In genomic region chr5:83145882-83146331, GRCh38 we compare ENCODE assay signal across 22 cellular contexts.
DNase-seq lines count a peak whose midpoint lies in the region; ATAC-seq and TF ChIP-seq lines count a peak whose summit lies in the region.
"Had no signal": no experiment of that assay in that cellular context is flagged by ENCODE, and none has a peak within 500 bp of the region (broad histone marks: within the 10 kb centered on the region; RNA-seq: fewer than 3 reads in every experiment).

No MANE protein-coding gene starts in this region.

- H3K4me1 ChIP-seq in muscle layer of duodenum (ENCODE audit: control insufficient read depth in 1 of 2, insufficient read depth in 2 of 2, low read length in 2 of 2) = no peaks in the 10 kb centered on the region
- H3K4me1 ChIP-seq: suprapubic skin had no signal

- H3K9me3 ChIP-seq in muscle layer of duodenum (ENCODE audit: control insufficient read depth in 1 of 2, low read length in 2 of 2) = no peaks in the 10 kb centered on the region
- H3K9me3 ChIP-seq: neutrophil, suprapubic skin had no signal

- H3K36me3 ChIP-seq in muscle layer of duodenum (ENCODE audit: control insufficient read depth in 1 of 2, insufficient read depth in 2 of 2, low read length in 2 of 2) = no peaks in the 10 kb centered on the region
- H3K36me3 ChIP-seq: neutrophil, suprapubic skin had no signal

- H3K4me3 ChIP-seq in fibroblast of mammary gland (ENCODE audit: control insufficient read depth, low read depth, low read length) = no peak overlapping the region
- no peak overlapping the region for H3K4me3 ChIP-seq in muscle layer of duodenum (ENCODE audit: low read depth in 1 of 2, low read length in 2 of 2)
- H3K4me3 ChIP-seq: suprapubic skin had no signal

- peak overlapping the region; percentile 9 for H3K27ac ChIP-seq in muscle layer of duodenum (ENCODE audit: low read length)
- H3K27ac ChIP-seq: neutrophil had no signal

- no peak for TF ChIP-seq CTCF in fibroblast of mammary gland (conservative IDR thresholded peaks at IDR 0.05; ENCODE audit: control insufficient read depth, insufficient read depth, low read depth, low read length)

- ATAC-seq in GM19351 (IDR thresholded peaks at IDR 0.05; ENCODE audit: unreplicated experiment) = no peak
- ATAC-seq: activated T-cell treated with anti-CD3 and anti-CD28 coated beads, Interleukin-2, amount 50 U/mL, for 4 hours; CD8-positive, alpha-beta T cell; HepG2; WTC11 had no signal

- DNase-seq in AG08396 (ENCODE audit: low spot score) = peak; percentile 8
- DNase-seq in RPMI7951 (ENCODE audit: low read depth) = peak; percentile 7
- DNase-seq in fibroblast of mammary gland (ENCODE audit: low read depth) = peak; percentile 35
- DNase-seq in OCI-M1 (lab: John Stamatoyannopoulos, UW) = no peak
- no peak for DNase-seq in germinal center (ENCODE audit: low spot score)
- no peak for DNase-seq in GOT3 (lab: John Stamatoyannopoulos, UW)
- DNase-seq: ACHN; activated CD4-positive, alpha-beta memory T cell treated with anti-CD3 and anti-CD28 coated beads, Interleukin-2, amount 10 ng/mL, durations not matched to agents 7 days and 5 days; activated naive CD8-positive, alpha-beta T cell treated with anti-CD3 and anti-CD28 coated beads for 36 hours; activated T-cell treated with anti-CD3 and anti-CD28 coated beads, Interleukin-2, amount 50 U/mL, for 4 hours; CD8-positive, alpha-beta T cell; head of caudate nucleus; mesendoderm; MM.1S; NCI-H187 treated with DMSO at 0.1 percent for 48 hours; stimulated activated CD4-positive, alpha-beta T cell treated with anti-CD3 and anti-CD28 coated beads, Interleukin-4, amount 100 ng/mL, for 1 hour had no signal

- H3K27me3 ChIP-seq in muscle layer of duodenum (ENCODE audit: low read depth, low read length) = no peaks in the 10 kb centered on the region
- H3K27me3 ChIP-seq: neutrophil, suprapubic skin had no signal

Comparison
In these comparisons a context has a peak if more than half of its experiments do, and no peak if none do; other contexts are left out.
1. DNase-seq: peak in AG08396 (single experiment), RPMI7951 (single experiment) and fibroblast of mammary gland (single experiment); none in OCI-M1 (single experiment), germinal center (single experiment) and GOT3 (single experiment).